ENCODE assay signal across 13 cellular contexts in genomic region chr12:128970941-128971340, GRCh38.
"Had no signal": no experiment of that assay in that cellular context is flagged by ENCODE, and none has a peak within 500 bp of the region (broad histone marks: within the 10 kb centered on the region; RNA-seq: fewer than 3 reads in every experiment).

No MANE protein-coding gene starts in this region.

- H3K36me3 ChIP-seq: ascending aorta, heart right ventricle, ovary, tibial nerve had no signal

- DNase-seq: activated CD4-positive, alpha-beta T cell treated with anti-CD3 and anti-CD28 coated beads for 1 hour; activated CD8-positive, alpha-beta memory T cell treated with anti-CD3 and anti-CD28 coated beads, Interleukin-2, amount 50 U/mL, for 48 hours; activated CD8-positive, alpha-beta T cell treated with anti-CD3 and anti-CD28 coated beads, Interleukin-2, amount 10 ng/mL, durations not matched to agents 7 days and 5 days; activated naive CD4-positive, alpha-beta T cell; heart right ventricle; islet precursor cell; left lung; ovary; stimulated activated CD4-positive, alpha-beta T cell treated with anti-CD3 and anti-CD28 coated beads, Interleukin-15, amount 100 ng/mL, for 24 hours had no signal

- H3K27ac Mint-ChIP-seq: activated CD8-positive, alpha-beta T cell treated with anti-CD3 and anti-CD28 coated beads, Interleukin-2, amount 10 ng/mL, durations not matched to agents 7 days and 5 days; memory B cell; nephron had no signal

- ATAC-seq: activated CD8-positive, alpha-beta T cell treated with anti-CD3 and anti-CD28 coated beads, Interleukin-2, amount 10 ng/mL, durations not matched to agents 7 days and 5 days; heart right ventricle; left lung had no signal

- H3K27ac ChIP-seq: ascending aorta, heart right ventricle, left lung, ovary, tibial nerve had no signal

- H3K36me3 Mint-ChIP-seq: memory B cell had no signal

- H3K4me3 Mint-ChIP-seq: activated CD8-positive, alpha-beta T cell treated with anti-CD3 and anti-CD28 coated beads, Interleukin-2, amount 10 ng/mL, durations not matched to agents 7 days and 5 days; memory B cell had no signal

- H3K9me3 Mint-ChIP-seq: memory B cell, nephron had no signal

- H3K9me3 ChIP-seq: ascending aorta, heart right ventricle, left lung, ovary, tibial nerve had no signal
